9 cellular contexts compared by ENCODE assay signal in genomic region chr5:127757576-127757975, GRCh38. TPM values are rescaled to one million over a fixed set of nuclear protein-coding genes. Genes with fewer than 3 reads are reported as not detected.
DNase-seq lines count a peak whose midpoint lies in the region; ATAC-seq and TF ChIP-seq lines count a peak whose summit lies in the region.
"Had no signal": no experiment of that assay in that cellular context is flagged by ENCODE, and none has a peak within 500 bp of the region (broad histone marks: within the 10 kb centered on the region; RNA-seq: fewer than 3 reads in every experiment).

No MANE protein-coding gene starts in this region.

- TF ChIP-seq CTCF in psoas muscle (IDR thresholded peaks at IDR 0.05), result peak; percentile 56

- no peak overlapping the region for H3K4me3 ChIP-seq in psoas muscle
- H3K4me3 ChIP-seq: BLaER1 treated with 17β-estradiol and CSF1 and Interleukin-3, amounts not matched to agents 10 nM and 100 nM had no signal

- H3K36me3 ChIP-seq in psoas muscle (ENCODE audit: insufficient read depth in 1 of 2, low read depth in 1 of 2), result no peaks in the 10 kb centered on the region
- H3K36me3 ChIP-seq: BLaER1 treated with 17β-estradiol and CSF1 and Interleukin-3, amounts not matched to agents 10 nM and 100 nM had no signal

- H3K27me3 ChIP-seq in psoas muscle (ENCODE audit: insufficient read depth in 3 of 3, low read length in 2 of 3), result no peaks in the 10 kb centered on the region
- H3K27me3 ChIP-seq: BLaER1 treated with 17β-estradiol and CSF1 and Interleukin-3, amounts not matched to agents 10 nM and 100 nM had no signal

- DNase-seq in NCI-H1417 (lab: John Stamatoyannopoulos, UW) (peak; percentile 0 to 24 (median 23)), NCI-H1417 treated with DMSO at 0.1 percent for 48 hours (lab: John Stamatoyannopoulos, UW) (no peak), fibroblast of the conjunctiva (ENCODE audit: low read depth) (peak; percentile 56), psoas muscle (no peak)
- DNase-seq in activated CD8-positive, alpha-beta memory T cell treated with anti-CD3 and anti-CD28 coated beads for 24 hours, result no peak

- intact Hi-C loops in psoas muscle (cut with DNase I), result loop anchor here (5.0 to 10.0 kb wide), 3 partner anchors 75 to 447 kb away; partner anchors contain the start of gene SLC12A2 (in 2 of the 2)

- H3K9me3 ChIP-seq in psoas muscle, result no peaks in the 10 kb centered on the region
- H3K9me3 ChIP-seq: BLaER1 treated with 17β-estradiol and CSF1 and Interleukin-3, amounts not matched to agents 10 nM and 100 nM had no signal

- ATAC-seq in GM19395 (IDR thresholded peaks at IDR 0.05; ENCODE audit: unreplicated experiment) (peak; percentile 90), HG03469 (IDR thresholded peaks at IDR 0.05; ENCODE audit: unreplicated experiment) (peak; percentile 90), SK-N-SH treated with all-trans-retinoic acid at 6 μM for 48 hours (peak; percentile 86), psoas muscle (peak; percentile 65 to 95 (median 87))

- H3K4me1 ChIP-seq in psoas muscle, result peaks cover 11% of the 10 kb centered on the region
- H3K4me1 ChIP-seq: BLaER1 treated with 17β-estradiol and CSF1 and Interleukin-3, amounts not matched to agents 10 nM and 100 nM had no signal

- WGBS in psoas muscle, 3 donors, result 16 to 38% (median 28%) methylated on average over 1 of the region's 1 CpG

- no peak overlapping the region for H3K27ac ChIP-seq in psoas muscle
- H3K27ac ChIP-seq: BLaER1 treated with 17β-estradiol and CSF1 and Interleukin-3, amounts not matched to agents 10 nM and 100 nM had no signal

TF ChIP-seq in SK-N-SH treated with all-trans-retinoic acid at 6 μM for 48 hours, 23 proteins besides CTCF, POLR2A, EP300 and RAD21:
- TF ChIP-seq TSHZ2 (CRISPR knock-in tag; IDR thresholded peaks at IDR 0.05), result no peak
- no peak for TF ChIP-seq TCF4 (CRISPR knock-in tag; IDR thresholded peaks at IDR 0.05; ENCODE audit: borderline replicate concordance)
- TF ChIP-seq ZNF8 (CRISPR knock-in tag; IDR thresholded peaks at IDR 0.05), result no peak
- TF ChIP-seq ZC3H10 (CRISPR knock-in tag; IDR thresholded peaks at IDR 0.05), result no peak
- TF ChIP-seq ARNTL (CRISPR knock-in tag; IDR thresholded peaks at IDR 0.05; ENCODE audit: borderline replicate concordance, low read depth), result no peak
- TF ChIP-seq ZFP30 (CRISPR knock-in tag; IDR thresholded peaks at IDR 0.05), result no peak
- no peak for TF ChIP-seq TOX (CRISPR knock-in tag; IDR thresholded peaks at IDR 0.05; ENCODE audit: borderline replicate concordance)
TF ChIP-seq in SK-N-SH treated with all-trans-retinoic acid at 6 μM for 48 hours: peak in this region for 0.

RNA-seq across cellular contexts. Expression of gene CCDC192, which starts 54.4 kb away (rescaled TPM):
- total RNA-seq in psoas muscle, result 1 to 10 TPM in 1 of 4 donors, not detected in 3; 1.2 TPM
- under 1 TPM in 2 of 3 donors, not detected in 1; 0.12 to 0.19 TPM for polyA plus RNA-seq in psoas muscle

Comparison
In these comparisons a context has a peak if more than half of its experiments do, and no peak if none do; other contexts are left out.
1. DNase-seq: peak in NCI-H1417 (3 of 3) and fibroblast of the conjunctiva (single experiment); none in NCI-H1417 treated with DMSO at 0.1 percent for 48 hours (single experiment), psoas muscle (0 of 2) and activated CD8-positive, alpha-beta memory T cell treated with anti-CD3 and anti-CD28 coated beads for 24 hours (single experiment).
2. Peak in every context shown above with its lines, with median percentiles within 50 percentile points of each other: ATAC-seq.